24 cellular contexts compared by ENCODE assay signal in the genomic region with DNA sequence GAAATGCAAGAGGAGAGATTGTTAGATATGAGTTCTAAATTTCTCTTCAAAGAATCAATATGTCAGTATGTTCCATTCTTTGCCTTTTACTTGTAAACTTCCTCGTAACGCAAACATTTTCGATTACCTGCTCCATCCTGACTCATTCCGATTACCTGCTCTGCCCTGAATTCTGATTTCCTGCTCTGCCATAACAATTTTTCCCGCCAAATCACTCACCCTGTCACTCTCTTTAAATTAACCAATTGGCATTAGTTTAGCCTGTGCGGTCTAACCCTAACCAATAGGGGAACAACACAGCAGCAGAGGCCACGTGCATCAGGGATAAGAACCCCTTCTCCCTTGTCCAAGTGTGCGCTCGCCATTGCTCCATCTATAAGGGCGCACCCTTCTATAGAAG. TPM values are rescaled to one million over a fixed set of nuclear protein-coding genes. Genes with fewer than 3 reads are reported as not detected.
A peak's percentile ranks its signal among the peaks of the same experiment; 100 is the strongest.
DNase-seq lines count a peak whose midpoint lies in the region; ATAC-seq, FAIRE-seq and TF ChIP-seq lines count a peak whose summit lies in the region.
"Had no signal": no experiment of that assay in that cellular context is flagged by ENCODE, and none has a peak within 500 bp of the region (broad histone marks: within the 10 kb centered on the region; RNA-seq: fewer than 3 reads in every experiment).

No MANE protein-coding gene starts in this region.

- TF ChIP-seq POLR2A in K562 (conservative IDR thresholded peaks at IDR 0.05): no peak

- H3K27me3 Mint-ChIP-seq in GM23338 (ENCODE audit: insufficient read depth, low read depth, poor library complexity) (peaks cover 22% of the 10 kb centered on the region), nephron progenitor cell (ENCODE audit: low read depth, poor library complexity) (peaks cover 39% of the 10 kb centered on the region)

- H3K36me3 Mint-ChIP-seq in GM23338 (ENCODE audit: low read depth) (peaks cover 51% of the 10 kb centered on the region), nephron progenitor cell (ENCODE audit: low read depth) (no peaks in the 10 kb centered on the region)
- H3K36me3 Mint-ChIP-seq: CD8-positive, alpha-beta T cell had no signal

- H3K4me2 ChIP-seq in GM23338: 0 out of 2 replicates have a peak overlapping the region, but pooled peaks have one; percentile 55
- H3K4me2 ChIP-seq in Karpas-422 (ENCODE audit: low read depth, low read length, poor library complexity, severe bottlenecking): no peak overlapping the region
- H3K4me2 ChIP-seq in K562 (ENCODE audit: insufficient read depth, low read length): no peak overlapping the region
- H3K4me2 ChIP-seq: A549; BLaER1 treated with 17β-estradiol and CSF1 and Interleukin-3, amounts not matched to agents 10 nM and 100 nM had no signal

- H3K9me3 ChIP-seq in Karpas-422 (ENCODE audit: low read length): no peaks in the 10 kb centered on the region
- H3K9me3 ChIP-seq in K562 (replicated peaks; ENCODE audit: control insufficient read depth, insufficient read depth, low read depth, low read length): peaks cover 2% of the 10 kb centered on the region; the same call in 1 of the 2 replicates
- H3K9me3 ChIP-seq in lung (ENCODE audit: control insufficient read depth in 2 of 2, insufficient read depth in 1 of 2, low read length in 1 of 2): no peaks in the 10 kb centered on the region
- H3K9me3 ChIP-seq in small intestine (ENCODE audit: control insufficient read depth, low read depth): no peaks in the 10 kb centered on the region
- H3K9me3 ChIP-seq: A549, Caco-2 had no signal

- TF ChIP-seq EP300 in K562 (IDR thresholded peaks at IDR 0.05; ENCODE audit: low read length): no peak

- H3K4me3 Mint-ChIP-seq in GM23338 (no peak overlapping the region), nephron progenitor cell (no peak overlapping the region)
- H3K4me3 Mint-ChIP-seq: B cell; CD4-positive, alpha-beta T cell; CD8-positive, alpha-beta T cell had no signal

- H2AFZ ChIP-seq in GM23338: no peak overlapping the region
- H2AFZ ChIP-seq in Karpas-422 (ENCODE audit: low read length): no peak overlapping the region
- H2AFZ ChIP-seq in K562 (ENCODE audit: low read depth, low read length): no peak overlapping the region

- peaks cover 35% of the 10 kb centered on the region for H3K79me2 ChIP-seq in GM23338 (replicated peaks; ENCODE audit: insufficient read depth)
- H3K79me2 ChIP-seq in Karpas-422 (ENCODE audit: low read length): no peaks in the 10 kb centered on the region
- H3K79me2 ChIP-seq in K562 (ENCODE audit: control insufficient read depth, insufficient read depth, low read length): no peaks in the 10 kb centered on the region

- intact Hi-C loops in K562 (cut with micrococcal nuclease): loop anchor here (5.0 to 10.0 kb wide), 2 partner anchors 48 to 165 kb away; a partner anchor contains a TSS

- no peak for TF ChIP-seq RAD21 in K562 (CRISPR knock-in tag; conservative IDR thresholded peaks at IDR 0.05 in 1 of 2, IDR thresholded peaks at IDR 0.05 in 1 of 2)

- H3K27ac ChIP-seq in GM23338 (ENCODE audit: low read depth): peak overlapping the region; percentile 85
- H3K27ac ChIP-seq in Karpas-422 (ENCODE audit: low read length): no peak overlapping the region
- no peak overlapping the region for H3K27ac ChIP-seq in K562 (ENCODE audit: extremely low read depth, low read depth, low read length)
- no peak overlapping the region for H3K27ac ChIP-seq in lung (ENCODE audit: low read depth in 1 of 2, low read length in 1 of 2)
- H3K27ac ChIP-seq in small intestine (ENCODE audit: low read depth in 1 of 2, low read length in 1 of 2): no peak overlapping the region
- H3K27ac ChIP-seq: 22Rv1; A549; BLaER1 treated with 17β-estradiol and CSF1 and Interleukin-3, amounts not matched to agents 10 nM and 100 nM; C4-2B had no signal

- POLR2A ChIA-PET in K562 (lab: Yijun Ruan, JAX): no interaction called here

- H3K36me3 ChIP-seq in GM23338 (ENCODE audit: insufficient read depth) (peaks cover 40% of the 10 kb centered on the region), Karpas-422 (ENCODE audit: insufficient read depth, low read length) (no peaks in the 10 kb centered on the region), K562 (ENCODE audit: control insufficient read depth, insufficient read depth, low read length) (no peaks in the 10 kb centered on the region), lung (ENCODE audit: control insufficient read depth in 2 of 2, insufficient read depth in 2 of 2, low read length in 2 of 2) (no peaks in the 10 kb centered on the region), small intestine (ENCODE audit: control insufficient read depth in 2 of 2, insufficient read depth in 2 of 2, low read length in 2 of 2) (no peaks in the 10 kb centered on the region)
- H3K36me3 ChIP-seq: BLaER1 treated with 17β-estradiol and CSF1 and Interleukin-3, amounts not matched to agents 10 nM and 100 nM had no signal

- H3K4me1 Mint-ChIP-seq in GM23338 (peaks cover 52% of the 10 kb centered on the region), nephron progenitor cell (peaks cover 15% of the 10 kb centered on the region)

- ATAC-seq in GM23338: no peak
- ATAC-seq in K562: no peak
- ATAC-seq in lung (ENCODE audit: insufficient read depth, low FRiP score): no peak
- ATAC-seq: A549; CD8-positive, alpha-beta T cell had no signal

- H3K9me2 ChIP-seq in GM23338 (ENCODE audit: insufficient read depth): no peaks in the 10 kb centered on the region
- H3K9me2 ChIP-seq in Karpas-422 (replicated peaks; ENCODE audit: insufficient read depth, low read length): no peaks in the 10 kb centered on the region

- peaks cover 33% of the 10 kb centered on the region; the same call in 1 of the 2 replicates for H3F3A ChIP-seq in GM23338 (replicated peaks; ENCODE audit: low read depth)

- TF ChIP-seq CTCF in GM23338 (conservative IDR thresholded peaks at IDR 0.05; ENCODE audit: low read depth in 2 of 2): no peak
- TF ChIP-seq CTCF in K562 (IDR thresholded peaks at IDR 0.05 in 2 of 3, conservative IDR thresholded peaks at IDR 0.05 in 1 of 3; ENCODE audit: insufficient read depth in 2 of 3, low read depth in 1 of 3, low read length in 3 of 3): no peak
- TF ChIP-seq CTCF in lung (IDR thresholded peaks at IDR 0.05; ENCODE audit: control extremely low read depth, extremely low read depth): no peak
- no peak for TF ChIP-seq CTCF in nephron progenitor cell (IDR thresholded peaks at IDR 0.05)

- CTCF ChIA-PET in K562 (lab: Yijun Ruan, JAX; ENCODE audit: low intra/inter-chr PET ratio): no interaction called here

- H3K4me3 ChIP-seq in GM23338 (no peak overlapping the region), Karpas-422 (ENCODE audit: low read length) (no peak overlapping the region), K562 (no peak overlapping the region), lung (no peak overlapping the region), small intestine (ENCODE audit: low read depth in 1 of 2, low read length in 2 of 2) (no peak overlapping the region)
- H3K4me3 ChIP-seq: A549; BLaER1 treated with 17β-estradiol and CSF1 and Interleukin-3, amounts not matched to agents 10 nM and 100 nM had no signal

- 31% methylated on average over 10 of the region's 10 CpGs for WGBS in K562 (ENCODE audit: insufficient coverage, low coverage, missing lambda C conversion rate)
- WGBS in lung, 2 donors: 93 to 94% methylated on average over 10 of the region's 10 CpGs
- 94 to 95% (median 95%) methylated on average over 10 of the region's 10 CpGs for WGBS in small intestine, 3 donors

- no TSS peak for BruUV-seq in K562 (replicated peaks; lab: Mats Ljungman, UMichigan)

- no peaks in the 10 kb centered on the region for H4K20me1 ChIP-seq in GM23338 (replicated peaks; ENCODE audit: insufficient read depth)
- no peaks in the 10 kb centered on the region for H4K20me1 ChIP-seq in Karpas-422 (ENCODE audit: insufficient read depth, low read depth, low read length)
- no peaks in the 10 kb centered on the region for H4K20me1 ChIP-seq in K562 (replicated peaks; ENCODE audit: control insufficient read depth, insufficient read depth, low read length)
- H4K20me1 ChIP-seq: BLaER1 treated with 17β-estradiol and CSF1 and Interleukin-3, amounts not matched to agents 10 nM and 100 nM had no signal

- H3K27ac Mint-ChIP-seq in GM23338 (no peak overlapping the region), nephron progenitor cell (no peak overlapping the region)
- H3K27ac Mint-ChIP-seq: B cell; CD4-positive, alpha-beta T cell; CD8-positive, alpha-beta T cell had no signal

- H3K27me3 ChIP-seq in GM23338 (ENCODE audit: insufficient read depth): no peaks in the 10 kb centered on the region
- no peaks in the 10 kb centered on the region for H3K27me3 ChIP-seq in Karpas-422 (ENCODE audit: low read length)
- peaks cover 3 to 4% of the 10 kb centered on the region in 2 experiments; a peak in 2 of 5 replicates for H3K27me3 ChIP-seq in K562 (ENCODE audit: control insufficient read depth in 2 of 2, insufficient read depth in 2 of 2, low read length in 2 of 2)
- no peaks in the 10 kb centered on the region for H3K27me3 ChIP-seq in lung (ENCODE audit: control insufficient read depth, insufficient read depth)
- no peaks in the 10 kb centered on the region for H3K27me3 ChIP-seq in small intestine (ENCODE audit: control insufficient read depth in 2 of 2, insufficient read depth in 2 of 2, low read length in 2 of 2)
- H3K27me3 ChIP-seq: BLaER1 treated with 17β-estradiol and CSF1 and Interleukin-3, amounts not matched to agents 10 nM and 100 nM had no signal

- H3K9ac ChIP-seq in Karpas-422 (ENCODE audit: low read length): no peak overlapping the region
- H3K9ac ChIP-seq in K562 (ENCODE audit: insufficient read depth in 1 of 2, low read depth in 2 of 2, low read length in 2 of 2): no peak overlapping the region
- H3K9ac ChIP-seq: BLaER1 treated with 17β-estradiol and CSF1 and Interleukin-3, amounts not matched to agents 10 nM and 100 nM had no signal

- DNase-seq in GM23338 (ENCODE audit: low spot score) (no peak), Karpas-422 (peak; percentile 26), K562 (ENCODE audit: extremely low read depth in 1 of 4, low spot score in 3 of 4) (no peak), lung (ENCODE audit: low spot score) (peak; percentile 21), small intestine (no peak), NCI-H524 (lab: John Stamatoyannopoulos, UW) (no peak), nephron progenitor cell (no peak)
- DNase-seq in central memory CD4-positive, alpha-beta T cell: no peak
- DNase-seq: AML-193; Caco-2; Calu3; CD4-positive, alpha-beta T cell; CD8-positive, alpha-beta T cell; DMS79 treated with DMSO at 0.1 percent for 48 hours; GF-D8 had no signal

- H3K4me1 ChIP-seq in GM23338 (ENCODE audit: insufficient read depth): peaks cover 36% of the 10 kb centered on the region
- H3K4me1 ChIP-seq in Karpas-422 (ENCODE audit: low read length): no peaks in the 10 kb centered on the region
- H3K4me1 ChIP-seq in K562 (replicated peaks in 1 of 2; ENCODE audit: control insufficient read depth in 2 of 2, insufficient read depth in 2 of 2, low read length in 2 of 2): peaks cover 0 to 6% of the 10 kb centered on the region in 2 experiments; a peak in 1 of 5 replicates
- peaks cover 0 to 6% of the 10 kb centered on the region in 2 donors for H3K4me1 ChIP-seq in lung (ENCODE audit: control insufficient read depth in 2 of 2, insufficient read depth in 2 of 2, low read length in 2 of 2)
- no peaks in the 10 kb centered on the region for H3K4me1 ChIP-seq in small intestine (ENCODE audit: control insufficient read depth in 2 of 2, insufficient read depth in 1 of 2, low read depth in 1 of 2, low read length in 1 of 2)
- H3K4me1 ChIP-seq: A549 had no signal

- in situ Hi-C loops in K562 (cut with MboI): loop anchor here (5.0 kb wide), 1 partner anchor 83 kb away; no protein-coding TSS in a partner anchor

- peaks cover 18% of the 10 kb centered on the region for H3K9me3 Mint-ChIP-seq in GM23338
- H3K9me3 Mint-ChIP-seq in nephron progenitor cell: peaks cover 8% of the 10 kb centered on the region
- H3K9me3 Mint-ChIP-seq: CD4-positive, alpha-beta T cell; CD8-positive, alpha-beta T cell had no signal

- no peak for FAIRE-seq in K562 (lab: Jason Lieb, UNC)
- no peak for FAIRE-seq in small intestine (lab: Jason Lieb, UNC)
- FAIRE-seq: A549, D721Med, G401.6, GM12891, GM19239 had no signal

- H3K9me1 ChIP-seq in K562 (ENCODE audit: control insufficient read depth, insufficient read depth, low read length): no peaks in the 10 kb centered on the region

RNA-seq across cellular contexts. Expression of a gene that starts 25.0 kb away (rescaled TPM):
- 4.0 and 4.6 TPM in 2 replicates for total RNA-seq in GM23338 (2014; rRNA removed; shearing (Covaris generic))
- polyA plus RNA-seq in GM23338 (2016; fragmentation: Nextera tagmentation; extraction: Ambion mirVana) (8.2 and 8.7 TPM in 2 replicates), K562 (2011; rRNA removed) (not detected in 2 replicates), K562 (2014; fragmentation: Illumina TruSeq; extraction: Trizol) (not detected in 2 replicates), K562 (2014; fragmentation: Nextera tagmentation; extraction: Ambion mirVana) (not detected), K562 (2014; rRNA removed) (not detected in 2 replicates), lung (1 to 10 TPM; 4.2 to 9.0 TPM), small intestine (1 to 10 TPM in 1 of 3 donors, under 1 TPM in 2; 0.54 to 9.0 (median 0.67) TPM)
- not detected in 2 replicates for total RNA-seq in Karpas-422 (2014; rRNA removed; shearing (Covaris generic); ENCODE audit: low replicate concordance)
- not detected in 2 replicates for total RNA-seq in K562 (2011; cell fraction: chromatin; rRNA removed; ENCODE audit: low replicate concordance)
- not detected in 2 replicates for total RNA-seq in K562 (2011; cell fraction: nucleolus; rRNA removed)
- total RNA-seq in K562 (2011; cell fraction: nucleoplasm; rRNA removed): not detected in 2 replicates
- total RNA-seq in K562 (2014; rRNA removed) (not detected in 2 replicates), K562 (2014; rRNA removed; fragmentation: Illumina TruSeq; extraction: Trizol) (not detected in 2 replicates), K562 (2015; rRNA removed; fragmentation: Illumina TruSeq; extraction: Trizol) (not detected in 2 replicates), K562 (2021) (0.16 TPM in 1 of 2 replicates, not detected in the other), lung (1 to 10 TPM in 1 of 2 donors, under 1 TPM in 1; 0.23 to 5.1 TPM)
- not detected in 2 replicates for polyA plus RNA-seq in K562 (2011; cell fraction: cytosol; rRNA removed)
- polyA plus RNA-seq in K562 (2011; cell fraction: nucleus; rRNA removed): not detected in 2 replicates
- not detected in 2 replicates for polyA plus RNA-seq in K562 (2012)
- not detected in 2 replicates for polyA minus RNA-seq in K562 (2011; rRNA and poly(A)+ RNA removed)
- not detected in 2 replicates for polyA minus RNA-seq in K562 (2011; cell fraction: cytosol; rRNA and poly(A)+ RNA removed)
- not detected in 2 replicates for polyA minus RNA-seq in K562 (2011; cell fraction: nucleus; rRNA and poly(A)+ RNA removed)
- total RNA-seq: Caco-2 had no signal

RNA-seq across cellular contexts. Expression of a gene that starts 40.0 kb away (rescaled TPM):
- total RNA-seq in GM23338 (2014; rRNA removed; shearing (Covaris generic)): 487 and 499 TPM in 2 replicates
- polyA plus RNA-seq in GM23338 (2016; fragmentation: Nextera tagmentation; extraction: Ambion mirVana) (273 and 285 TPM in 2 replicates), K562 (2011; rRNA removed) (14.8 and 21.8 TPM in 2 replicates), K562 (2014; fragmentation: Illumina TruSeq; extraction: Trizol) (9.3 and 10.0 TPM in 2 replicates), K562 (2014; fragmentation: Nextera tagmentation; extraction: Ambion mirVana) (1 to 10 TPM; 2.5 to 5.5 TPM), K562 (2014; rRNA removed) (21.5 and 29.6 TPM in 2 replicates), lung (100 to 1,000 TPM in 1 of 2 donors, 10 to 100 TPM in 1; 71.3 to 158 TPM), small intestine (1,000 to 10,000 TPM in 2 of 3 donors, 100 to 1,000 TPM in 1; 439 to 1,932 (median 1,477) TPM)
- total RNA-seq in Karpas-422 (2014; rRNA removed; shearing (Covaris generic); ENCODE audit: low replicate concordance): 26.4 and 34.1 TPM in 2 replicates
- 5.1 and 7.5 TPM in 2 replicates for total RNA-seq in K562 (2011; cell fraction: chromatin; rRNA removed; ENCODE audit: low replicate concordance)
- 8.3 and 10.5 TPM in 2 replicates for total RNA-seq in K562 (2011; cell fraction: nucleolus; rRNA removed)
- 8.5 and 9.1 TPM in 2 replicates for total RNA-seq in K562 (2011; cell fraction: nucleoplasm; rRNA removed)
- total RNA-seq in K562 (2014; rRNA removed) (33.8 and 37.3 TPM in 2 replicates), K562 (2014; rRNA removed; fragmentation: Illumina TruSeq; extraction: Trizol) (9.5 and 12.6 TPM in 2 replicates), K562 (2015; rRNA removed; fragmentation: Illumina TruSeq; extraction: Trizol) (15.4 and 15.6 TPM in 2 replicates), K562 (2021) (15.1 and 17.6 TPM in 2 replicates), lung (10 to 100 TPM; 36.1 to 77.6 TPM)
- 21.5 and 101 TPM in 2 replicates for polyA plus RNA-seq in K562 (2011; cell fraction: cytosol; rRNA removed)
- polyA plus RNA-seq in K562 (2011; cell fraction: nucleus; rRNA removed): 16.1 and 19.9 TPM in 2 replicates
- 12.9 and 16.1 TPM in 2 replicates for polyA plus RNA-seq in K562 (2012)
- 6.4 and 9.5 TPM in 2 replicates for polyA minus RNA-seq in K562 (2011; rRNA and poly(A)+ RNA removed)
- polyA minus RNA-seq in K562 (2011; cell fraction: cytosol; rRNA and poly(A)+ RNA removed): 6.2 and 7.5 TPM in 2 replicates
- polyA minus RNA-seq in K562 (2011; cell fraction: nucleus; rRNA and poly(A)+ RNA removed): 6.5 and 8.0 TPM in 2 replicates

RNA-seq across cellular contexts. Expression of a gene that starts 46.8 kb away (rescaled TPM):
- 9.9 and 18.0 TPM in 2 replicates for total RNA-seq in GM23338 (2014; rRNA removed; shearing (Covaris generic))
- polyA plus RNA-seq in GM23338 (2016; fragmentation: Nextera tagmentation; extraction: Ambion mirVana) (2.8 and 4.9 TPM in 2 replicates), K562 (2011; rRNA removed) (0.75 and 1.1 TPM in 2 replicates), K562 (2014; fragmentation: Illumina TruSeq; extraction: Trizol) (0.64 and 0.68 TPM in 2 replicates), K562 (2014; fragmentation: Nextera tagmentation; extraction: Ambion mirVana) (under 1 TPM; 0.04 to 0.06 TPM), K562 (2014; rRNA removed) (0.45 and 0.76 TPM in 2 replicates), lung (1 to 10 TPM; 5.2 to 8.0 TPM), small intestine (10 to 100 TPM in 2 of 3 donors, 1 to 10 TPM in 1; 8.4 to 13.7 (median 10.1) TPM)
- total RNA-seq in Karpas-422 (2014; rRNA removed; shearing (Covaris generic); ENCODE audit: low replicate concordance): 1.0 and 2.1 TPM in 2 replicates
- total RNA-seq in K562 (2011; cell fraction: chromatin; rRNA removed; ENCODE audit: low replicate concordance): 1.3 and 1.7 TPM in 2 replicates
- total RNA-seq in K562 (2011; cell fraction: nucleolus; rRNA removed): 1.2 and 1.8 TPM in 2 replicates
- total RNA-seq in K562 (2011; cell fraction: nucleoplasm; rRNA removed): 1.2 and 2.0 TPM in 2 replicates
- total RNA-seq in K562 (2014; rRNA removed) (0.32 and 0.41 TPM in 2 replicates), K562 (2014; rRNA removed; fragmentation: Illumina TruSeq; extraction: Trizol) (1.2 and 1.4 TPM in 2 replicates), K562 (2015; rRNA removed; fragmentation: Illumina TruSeq; extraction: Trizol) (0.58 and 0.79 TPM in 2 replicates), K562 (2021) (1.8 and 2.2 TPM in 2 replicates), lung (10 to 100 TPM; 14.4 to 23.7 TPM)
- 0.58 and 1.6 TPM in 2 replicates for polyA plus RNA-seq in K562 (2011; cell fraction: cytosol; rRNA removed)
- polyA plus RNA-seq in K562 (2011; cell fraction: nucleus; rRNA removed): 0.65 and 2.5 TPM in 2 replicates
- 1.0 and 2.3 TPM in 2 replicates for polyA plus RNA-seq in K562 (2012)
- polyA minus RNA-seq in K562 (2011; rRNA and poly(A)+ RNA removed): 0.28 and 2.0 TPM in 2 replicates
- 0.67 and 2.3 TPM in 2 replicates for polyA minus RNA-seq in K562 (2011; cell fraction: cytosol; rRNA and poly(A)+ RNA removed)
- 0.94 and 3.0 TPM in 2 replicates for polyA minus RNA-seq in K562 (2011; cell fraction: nucleus; rRNA and poly(A)+ RNA removed)

RNA-seq across cellular contexts. Expression of a gene that starts 49.5 kb away (rescaled TPM):
- total RNA-seq in GM23338 (2014; rRNA removed; shearing (Covaris generic)): 33.8 and 45.1 TPM in 2 replicates
- polyA plus RNA-seq in GM23338 (2016; fragmentation: Nextera tagmentation; extraction: Ambion mirVana) (32.5 and 33.1 TPM in 2 replicates), K562 (2011; rRNA removed) (20.1 and 24.5 TPM in 2 replicates), K562 (2014; fragmentation: Illumina TruSeq; extraction: Trizol) (26.2 and 27.4 TPM in 2 replicates), K562 (2014; fragmentation: Nextera tagmentation; extraction: Ambion mirVana) (10 to 100 TPM; 49.2 to 51.3 TPM), K562 (2014; rRNA removed) (31.7 and 32.5 TPM in 2 replicates), lung (10 to 100 TPM in 1 of 2 donors, 1 to 10 TPM in 1; 8.1 to 11.9 TPM), small intestine (10 to 100 TPM in 2 of 3 donors, 1 to 10 TPM in 1; 8.9 to 18.3 (median 11.9) TPM)
- 13.2 and 22.6 TPM in 2 replicates for total RNA-seq in Karpas-422 (2014; rRNA removed; shearing (Covaris generic); ENCODE audit: low replicate concordance)
- 72.3 and 98.7 TPM in 2 replicates for total RNA-seq in K562 (2011; cell fraction: chromatin; rRNA removed; ENCODE audit: low replicate concordance)
- total RNA-seq in K562 (2011; cell fraction: nucleolus; rRNA removed): 43.0 and 50.5 TPM in 2 replicates
- 68.0 and 93.6 TPM in 2 replicates for total RNA-seq in K562 (2011; cell fraction: nucleoplasm; rRNA removed)
- total RNA-seq in K562 (2014; rRNA removed) (16.0 and 16.1 TPM in 2 replicates), K562 (2014; rRNA removed; fragmentation: Illumina TruSeq; extraction: Trizol) (25.7 and 27.1 TPM in 2 replicates), K562 (2015; rRNA removed; fragmentation: Illumina TruSeq; extraction: Trizol) (23.6 and 23.9 TPM in 2 replicates), K562 (2021) (23.5 and 27.0 TPM in 2 replicates), lung (10 to 100 TPM; 20.7 to 30.3 TPM)
- polyA plus RNA-seq in K562 (2011; cell fraction: cytosol; rRNA removed): 11.7 and 14.6 TPM in 2 replicates
- polyA plus RNA-seq in K562 (2011; cell fraction: nucleus; rRNA removed): 43.3 and 46.0 TPM in 2 replicates
- polyA plus RNA-seq in K562 (2012): 12.9 and 14.2 TPM in 2 replicates
- 22.6 and 27.8 TPM in 2 replicates for polyA minus RNA-seq in K562 (2011; rRNA and poly(A)+ RNA removed)
- polyA minus RNA-seq in K562 (2011; cell fraction: cytosol; rRNA and poly(A)+ RNA removed): 10.6 and 18.2 TPM in 2 replicates
- 23.3 and 29.3 TPM in 2 replicates for polyA minus RNA-seq in K562 (2011; cell fraction: nucleus; rRNA and poly(A)+ RNA removed)

Comparison
In these comparisons a context has a peak if more than half of its experiments do, and no peak if none do; other contexts are left out.
1. DNase-seq: peak in Karpas-422 (single experiment) and lung (single experiment); none in GM23338 (single experiment), K562 (0 of 4), central memory CD4-positive, alpha-beta T cell (single experiment), small intestine (single experiment), NCI-H524 (0 of 2) and nephron progenitor cell (single experiment).